ENCODE assay signal across 25 cellular contexts in genomic region chr11:30895046-30895445, GRCh38.
DNase-seq lines count a peak whose midpoint lies in the region; ATAC-seq, FAIRE-seq and TF ChIP-seq lines count a peak whose summit lies in the region.
"Had no signal": no experiment of that assay in that cellular context is flagged by ENCODE, and none has a peak within 500 bp of the region (broad histone marks: within the 10 kb centered on the region; RNA-seq: fewer than 3 reads in every experiment).

No MANE protein-coding gene starts in this region.

- no peak overlapping the region for H3K4me3 ChIP-seq in bronchial epithelial cell (ENCODE audit: low read depth, low read length)
- H3K4me3 ChIP-seq in keratinocyte (ENCODE audit: control insufficient read depth in 2 of 3, extremely low read depth in 1 of 3, insufficient read depth in 2 of 3, low read depth in 1 of 3, low read length in 3 of 3): no peak overlapping the region
- H3K4me3 ChIP-seq: BLaER1 had no signal

- TF ChIP-seq CTCF in bronchial epithelial cell (IDR thresholded peaks at IDR 0.05; ENCODE audit: insufficient read depth, low read length, severe bottlenecking): no peak
- no peak for TF ChIP-seq CTCF in keratinocyte (optimal IDR thresholded peaks at IDR 0.05 in 1 of 3, IDR thresholded peaks at IDR 0.05 in 1 of 3, conservative IDR thresholded peaks at IDR 0.05 in 1 of 3; ENCODE audit: extremely low read depth in 1 of 3, insufficient read depth in 2 of 3, low read length in 3 of 3)

- H3K79me2 ChIP-seq in keratinocyte (ENCODE audit: control insufficient read depth, insufficient read depth, low read length): no peaks in the 10 kb centered on the region

- H3K27ac ChIP-seq in keratinocyte (ENCODE audit: control insufficient read depth, insufficient read depth, low read length): no peak overlapping the region
- H3K27ac ChIP-seq: BLaER1 had no signal

- dilution Hi-C loops in keratinocyte (cut with MboI; ENCODE audit: extremely low pct_ligation_motif_present, low sequenced_read_pairs): no loop called here

- FAIRE-seq in bronchial epithelial cell (lab: Jason Lieb, UNC) (no peak), keratinocyte (lab: Jason Lieb, UNC) (peak; percentile 53), HTR-8/SVneo (lab: Jason Lieb, UNC) (no peak)
- FAIRE-seq: A204.1, GM12891, GM19239 had no signal

- ATAC-seq in esophagus mucosa (peak; percentile 50), HG02884 (IDR thresholded peaks at IDR 0.05; ENCODE audit: unreplicated experiment) (no peak)

- DNase-seq in bronchial epithelial cell (ENCODE audit: low read depth) (peak; percentile 75), keratinocyte (ENCODE audit: low read depth, low spot score) (no peak), HTR-8/SVneo (ENCODE audit: insufficient read length, low spot score) (no peak), GF-D8 (lab: John Stamatoyannopoulos, UW) (no peak)
- DNase-seq: 8988T; ACHN; BE2C; C1 segment of cervical spinal cord; CD4-positive, alpha-beta memory T cell; CD4-positive, CD25-positive, alpha-beta regulatory T cell; CD8-positive, alpha-beta memory T cell; COR-L47; DMS 273 treated with DMSO at 0.1 percent for 48 hours; DMS153; DMS53; DMS79; DND-41; EL; GDM1 had no signal

- no peak overlapping the region for H3K9ac ChIP-seq in keratinocyte (ENCODE audit: control insufficient read depth, extremely low read depth, insufficient read depth, low read length)
- H3K9ac ChIP-seq: BLaER1 had no signal

- no peak overlapping the region for H3K4me2 ChIP-seq in keratinocyte (ENCODE audit: control insufficient read depth, extremely low read depth, insufficient read depth, low read depth, low read length)
- H3K4me2 ChIP-seq: BLaER1 had no signal

- H3K9me3 ChIP-seq in keratinocyte (ENCODE audit: control insufficient read depth, low read depth, low read length): no peaks in the 10 kb centered on the region
- H3K9me3 ChIP-seq: BE2C, BLaER1 had no signal

- H3K4me1 ChIP-seq in keratinocyte (ENCODE audit: control insufficient read depth, extremely low read depth, insufficient read depth, low read length): no peaks in the 10 kb centered on the region
- H3K4me1 ChIP-seq: BE2C, BLaER1 had no signal

- H3K9me1 ChIP-seq in keratinocyte (ENCODE audit: control insufficient read depth, extremely low read depth, insufficient read depth, low read length): no peaks in the 10 kb centered on the region

- H2AFZ ChIP-seq in keratinocyte (ENCODE audit: control insufficient read depth, low read length): peak overlapping the region; percentile 75

- no peaks in the 10 kb centered on the region for H3K36me3 ChIP-seq in bronchial epithelial cell (ENCODE audit: control insufficient read depth, insufficient read depth, low read length)
- H3K36me3 ChIP-seq in keratinocyte (ENCODE audit: control insufficient read depth in 2 of 2, extremely low read depth in 1 of 2, insufficient read depth in 2 of 2, low read length in 2 of 2): no peaks in the 10 kb centered on the region
- H3K36me3 ChIP-seq: BE2C, BLaER1 had no signal

- H4K20me1 ChIP-seq in keratinocyte (ENCODE audit: control insufficient read depth, extremely low read depth, insufficient read depth, low read length): no peaks in the 10 kb centered on the region
- H4K20me1 ChIP-seq: BLaER1 had no signal

- H3K27me3 ChIP-seq in bronchial epithelial cell (ENCODE audit: control insufficient read depth, insufficient read depth, low read length) (no peaks in the 10 kb centered on the region), keratinocyte (ENCODE audit: control insufficient read depth, extremely low read depth, insufficient read depth, low read length) (no peaks in the 10 kb centered on the region)
- H3K27me3 ChIP-seq: BE2C, BLaER1 had no signal
